Comparison of ENCODE assay signal across 1 cellular context in the genomic region with DNA sequence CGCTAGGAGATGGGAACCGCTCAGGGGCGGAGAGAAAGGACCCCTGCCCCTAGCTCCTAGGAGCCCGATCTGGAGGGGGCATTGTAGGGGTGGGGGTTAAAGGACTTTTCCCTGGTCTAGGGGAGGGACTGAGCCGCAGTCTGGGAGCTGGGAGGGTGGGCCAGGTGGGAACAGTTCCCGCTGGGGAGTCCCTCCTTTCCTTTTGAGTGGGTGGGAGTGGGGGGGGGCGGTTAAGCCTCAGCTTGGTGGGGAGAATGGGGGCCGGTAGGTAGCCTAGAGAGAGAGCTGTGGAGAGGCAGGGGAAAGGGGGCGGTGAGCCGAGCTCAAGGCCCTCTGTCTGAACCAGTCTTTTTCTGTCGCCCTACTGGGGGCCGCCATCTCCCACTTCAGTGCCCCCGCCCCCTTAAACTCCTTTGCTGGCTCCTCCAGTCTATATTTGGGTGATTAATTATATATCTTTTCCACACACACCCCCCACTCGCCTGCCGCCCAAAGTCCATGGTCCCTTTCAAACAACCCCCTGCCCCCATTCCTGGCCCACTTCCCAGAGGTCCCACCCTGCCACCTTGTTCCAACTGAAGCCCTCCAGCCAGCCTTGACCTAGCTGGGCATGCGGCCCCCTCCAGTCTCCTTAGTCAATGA.
TF ChIP-seq lines count a peak whose summit lies in the region.

No MANE protein-coding gene starts in this region.

TF ChIP-seq in H1, 55 proteins besides CTCF, POLR2A, EP300 and RAD21:
- no peak for TF ChIP-seq POU5F1 (IDR thresholded peaks at IDR 0.05; ENCODE audit: low read depth, low read length)
- no peak for TF ChIP-seq SIN3A (conservative IDR thresholded peaks at IDR 0.05 in 1 of 2, IDR thresholded peaks at IDR 0.05 in 1 of 2; ENCODE audit: low read depth in 1 of 2, low read length in 2 of 2)
- no peak for TF ChIP-seq CHD2 (IDR thresholded peaks at IDR 0.05; ENCODE audit: low read length)
